Comparison of ENCODE assay signal across 8 cellular contexts in genomic region chr20:52975024-52975732, GRCh38. TPM values are rescaled to one million over a fixed set of nuclear protein-coding genes. Genes with fewer than 3 reads are reported as not detected.
DNase-seq lines count a peak whose midpoint lies in the region; ATAC-seq and TF ChIP-seq lines count a peak whose summit lies in the region.

No MANE protein-coding gene starts in this region.

- H3K4me3 Mint-ChIP-seq in MCF 10A (ENCODE audit: unreplicated experiment), result peak overlapping the region; percentile 92

- H3K27me3 ChIP-seq in BE2C (no peaks in the 10 kb centered on the region), ovary (no peaks in the 10 kb centered on the region), colonic mucosa (no peaks in the 10 kb centered on the region)

- H3K9me3 ChIP-seq in BE2C, result no peaks in the 10 kb centered on the region
- H3K9me3 ChIP-seq in ovary, result no peaks in the 10 kb centered on the region
- H3K9me3 ChIP-seq in colonic mucosa, result no peaks in the 10 kb centered on the region

- TF ChIP-seq EP300 in ovary (IDR thresholded peaks at IDR 0.05), result no peak

- peak overlapping the region; percentile 98 for H3K4me3 ChIP-seq in BE2C (ENCODE audit: low read depth, low read length)
- peak overlapping the region; percentile 66 for H3K4me3 ChIP-seq in ovary
- H3K4me3 ChIP-seq in colonic mucosa, result no peak overlapping the region

- no peak for ATAC-seq in GM21723 (IDR thresholded peaks at IDR 0.05; ENCODE audit: unreplicated experiment)

- BruUV-seq in MCF 10A (replicated peaks; lab: Mats Ljungman, UMichigan), result no TSS peak

- peaks cover 7% of the 10 kb centered on the region for H3K36me3 Mint-ChIP-seq in MCF 10A (ENCODE audit: insufficient read depth, unreplicated experiment)

- TF ChIP-seq POLR2A in ovary (IDR thresholded peaks at IDR 0.05), result no peak

- H3K27ac ChIP-seq in ovary (peak overlapping the region; percentile 36 to 64), colonic mucosa (no peak overlapping the region)

- TF ChIP-seq CTCF in BE2C (IDR thresholded peaks at IDR 0.05; ENCODE audit: low read depth, low read length) (no peak), MCF 10A (IDR thresholded peaks at IDR 0.05; ENCODE audit: unreplicated experiment) (no peak), ovary (IDR thresholded peaks at IDR 0.05) (no peak), colonic mucosa (IDR thresholded peaks at IDR 0.05) (no peak)

- POLR2A ChIA-PET in MCF 10A (lab: Yijun Ruan, JAX), result interaction anchor here (0.7 to 4.6 kb wide), 16 partner anchors 8 to 603 kb away, joined by 3 to 34 read pairs (median 4); no protein-coding TSS in a partner anchor

- 6 to 13% (median 9%) methylated on average over 11 of the region's 11 CpGs for WGBS in ovary, 3 donors

- H3K9me3 Mint-ChIP-seq in MCF 10A (ENCODE audit: unreplicated experiment), result no peaks in the 10 kb centered on the region

- H3K9ac ChIP-seq in colonic mucosa (ENCODE audit: low read depth in 2 of 2, low read length in 2 of 2), result no peak overlapping the region

- H3K27me3 Mint-ChIP-seq in MCF 10A (ENCODE audit: insufficient read depth, unreplicated experiment), result no peaks in the 10 kb centered on the region

- DNase-seq in BE2C, result peak; percentile 69
- peak; percentile 62 for DNase-seq in NCI-H2196 treated with DMSO at 0.1 percent for 48 hours (lab: John Stamatoyannopoulos, UW; ENCODE audit: unreplicated experiment)
- DNase-seq in MCF 10A (ENCODE audit: unreplicated experiment), result no peak
- peak in 4 of 5 donors; percentile 26 to 59 (median 42) for DNase-seq in ovary
- no peak for DNase-seq in colonic mucosa
- DNase-seq in NCI-H1930 (lab: John Stamatoyannopoulos, UW), result no peak
- no peak for DNase-seq in OCI-M2 (lab: John Stamatoyannopoulos, UW; ENCODE audit: unreplicated experiment)

- intact Hi-C loops in MCF 10A (cut with micrococcal nuclease) (loop anchor here (10.0 kb wide), 1 partner anchor 120 kb away; no protein-coding TSS in a partner anchor), ovary (cut with DNase I) (no loop called here), colonic mucosa (cut with DNase I) (no loop called here)

- H3K4me1 ChIP-seq in BE2C, result peaks cover 22% of the 10 kb centered on the region
- H3K4me1 ChIP-seq in ovary (ENCODE audit: insufficient read depth), result peaks cover 7% of the 10 kb centered on the region
- H3K4me1 ChIP-seq in colonic mucosa, result no peaks in the 10 kb centered on the region

- CTCF ChIA-PET in MCF 10A (lab: Yijun Ruan, JAX), result interaction anchor here (0.5 to 2.3 kb wide), 18 partner anchors 9 to 1121 kb away, joined by 3 to 13 read pairs (median 3); no protein-coding TSS in a partner anchor

- H3K36me3 ChIP-seq in BE2C (no peaks in the 10 kb centered on the region), ovary (no peaks in the 10 kb centered on the region), colonic mucosa (no peaks in the 10 kb centered on the region)

- peaks cover 37% of the 10 kb centered on the region for H3K4me1 Mint-ChIP-seq in MCF 10A (ENCODE audit: insufficient read depth, unreplicated experiment)

- H3K27ac Mint-ChIP-seq in MCF 10A (ENCODE audit: low read depth, unreplicated experiment), result peak overlapping the region; percentile 52

RNA-seq across cellular contexts. Expression of gene TSHZ2, which starts 3.0 kb away (rescaled TPM):
- polyA plus RNA-seq in BE2C (2012; ENCODE audit: insufficient read depth, insufficient read length, low read depth), result 12.7 TPM
- total RNA-seq in MCF 10A (2022) (1.6 and 2.3 TPM in 2 replicates), ovary (100 to 1,000 TPM in 1 of 7 donors, 10 to 100 TPM in 6; 18.2 to 113 (median 55.0) TPM), colonic mucosa (1 to 10 TPM; 2.1 to 3.1 TPM)
- polyA plus RNA-seq in ovary, result 10 to 100 TPM; 23.8 to 40.2 TPM

Comparison
In these comparisons a context has a peak if more than half of its experiments do, and no peak if none do; other contexts are left out.
1. DNase-seq: peak in BE2C (single experiment), NCI-H2196 treated with DMSO at 0.1 percent for 48 hours (single experiment) and ovary (4 of 5); none in MCF 10A (single experiment), colonic mucosa (single experiment), NCI-H1930 (0 of 2) and OCI-M2 (single experiment).